ENCODE assay signal across 27 cellular contexts in the genomic region with DNA sequence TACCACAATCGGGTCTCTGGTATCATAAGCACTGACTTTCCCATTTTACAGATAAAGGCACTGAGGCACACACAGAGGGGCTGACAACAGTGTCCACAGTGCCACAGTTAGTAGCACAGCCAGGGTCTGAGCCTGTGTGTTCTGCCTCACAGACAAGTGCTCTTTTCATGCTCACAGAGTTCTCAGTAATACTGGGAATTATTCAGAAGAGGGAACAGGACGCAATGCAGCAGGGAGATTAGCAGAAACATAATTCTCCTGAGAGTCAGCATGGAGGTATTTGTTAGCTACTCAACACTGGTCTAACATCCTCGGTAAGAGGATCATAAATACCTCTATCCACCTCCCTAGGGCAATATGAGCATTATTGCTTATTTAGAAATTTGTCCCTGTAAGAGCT.
"Had no signal": no experiment of that assay in that cellular context is flagged by ENCODE, and none has a peak within 500 bp of the region (broad histone marks: within the 10 kb centered on the region; RNA-seq: fewer than 3 reads in every experiment).

No MANE protein-coding gene starts in this region.

- FAIRE-seq: endothelial cell of umbilical vein, TTC549 had no signal

- ATAC-seq: activated CD4-positive, CD25-positive, alpha-beta regulatory T cell treated with anti-CD3 and anti-CD28 coated beads, Interleukin-2, amount 50 U/mL, for 24 hours; activated T-helper 17 cell treated with anti-CD3 and anti-CD28 coated beads, Interleukin-2, amount 50 U/mL, for 72 hours had no signal

- H3K9me3 ChIP-seq: breast epithelium, left ventricle myocardium inferior, ovary, sigmoid colon, suprapubic skin, tibial artery had no signal

- H3K4me1 Mint-ChIP-seq: activated CD4-positive, alpha-beta memory T cell treated with anti-CD3 and anti-CD28 coated beads, Interleukin-2, amount 10 ng/mL, durations not matched to agents 7 days and 5 days; activated CD4-positive, alpha-beta T cell treated with anti-CD3 and anti-CD28 coated beads, Interleukin-2, amount 10 ng/mL, durations not matched to agents 7 days and 5 days; activated T-helper 17 cell treated with anti-CD3 and anti-CD28 coated beads, Interleukin-2, amount 50 U/mL, for 72 hours had no signal

- H3K9me3 Mint-ChIP-seq: activated CD4-positive, alpha-beta memory T cell treated with anti-CD3 and anti-CD28 coated beads, Interleukin-2, amount 10 ng/mL, durations not matched to agents 7 days and 5 days; activated T-cell treated with anti-CD3 and anti-CD28 coated beads, Interleukin-2, amount 50 U/mL, for 24 hours; activated T-helper 17 cell treated with anti-CD3 and anti-CD28 coated beads, Interleukin-2, amount 50 U/mL, for 72 hours; nephron progenitor cell had no signal

- H3K27me3 Mint-ChIP-seq: progenitor cell of endocrine pancreas had no signal

- H3K4me1 ChIP-seq: left ventricle myocardium inferior, sigmoid colon, tibial artery had no signal

- DNase-seq: activated CD4-positive, alpha-beta memory T cell treated with anti-CD3 and anti-CD28 coated beads, Interleukin-2, amount 10 ng/mL, durations not matched to agents 7 days and 5 days; activated CD4-positive, alpha-beta T cell treated with anti-CD3 and anti-CD28 coated beads, Interleukin-2, amount 10 ng/mL, durations not matched to agents 7 days and 5 days; activated CD8-positive, alpha-beta memory T cell treated with anti-CD3 and anti-CD28 coated beads, Interleukin-2, amount 50 U/mL, for 48 hours; activated gamma-delta T cell treated with Interleukin-2 at 50 U/mL for 16 hours; activated naive CD4-positive, alpha-beta T cell treated with anti-CD3 and anti-CD28 coated beads, Interleukin-2, amount 50 U/mL, for 16 hours; activated T-cell treated with anti-CD3 and anti-CD28 coated beads, Interleukin-2, amount 50 U/mL, for 24 hours; central memory CD4-positive, alpha-beta T cell; head of caudate nucleus; left ventricle myocardium inferior; nephron progenitor cell; ovary; retina; sigmoid colon; stimulated activated CD4-positive, alpha-beta T cell treated with anti-CD3 and anti-CD28 coated beads, Interleukin-15, amount 100 ng/mL, for 24 hours; stimulated activated CD4-positive, alpha-beta T cell treated with anti-CD3 and anti-CD28 coated beads, Interleukin-2, amount 100 ng/mL, for 24 hours; stimulated activated naive CD4-positive, alpha-beta T cell; T-helper 1 cell; tibial artery had no signal

- H3K27me3 ChIP-seq: breast epithelium, ovary, sigmoid colon, suprapubic skin, tibial artery had no signal

- H3K27ac Mint-ChIP-seq: activated CD4-positive, alpha-beta memory T cell treated with anti-CD3 and anti-CD28 coated beads, Interleukin-2, amount 10 ng/mL, durations not matched to agents 7 days and 5 days; activated CD4-positive, alpha-beta T cell treated with anti-CD3 and anti-CD28 coated beads, Interleukin-2, amount 10 ng/mL, durations not matched to agents 7 days and 5 days; activated T-cell treated with anti-CD3 and anti-CD28 coated beads, Interleukin-2, amount 50 U/mL, for 24 hours; activated T-helper 17 cell treated with anti-CD3 and anti-CD28 coated beads, Interleukin-2, amount 50 U/mL, for 72 hours; nephron progenitor cell; progenitor cell of endocrine pancreas had no signal

- H3K4me3 Mint-ChIP-seq: activated CD4-positive, alpha-beta memory T cell treated with anti-CD3 and anti-CD28 coated beads, Interleukin-2, amount 10 ng/mL, durations not matched to agents 7 days and 5 days; activated CD4-positive, alpha-beta T cell treated with anti-CD3 and anti-CD28 coated beads, Interleukin-2, amount 10 ng/mL, durations not matched to agents 7 days and 5 days; activated T-cell treated with anti-CD3 and anti-CD28 coated beads, Interleukin-2, amount 50 U/mL, for 24 hours; activated T-helper 17 cell treated with anti-CD3 and anti-CD28 coated beads, Interleukin-2, amount 50 U/mL, for 72 hours; nephron progenitor cell had no signal

- H3K36me3 ChIP-seq: breast epithelium, left ventricle myocardium inferior, ovary, sigmoid colon, suprapubic skin, tibial artery had no signal

- H3K4me3 ChIP-seq: breast epithelium, left ventricle myocardium inferior, lung, ovary, sigmoid colon, suprapubic skin, tibial artery had no signal

- H3K27ac ChIP-seq: breast epithelium, left ventricle myocardium inferior, ovary, sigmoid colon, suprapubic skin, tibial artery, VCaP had no signal
